ENCODE assay signal across 9 cellular contexts in the genomic region with DNA sequence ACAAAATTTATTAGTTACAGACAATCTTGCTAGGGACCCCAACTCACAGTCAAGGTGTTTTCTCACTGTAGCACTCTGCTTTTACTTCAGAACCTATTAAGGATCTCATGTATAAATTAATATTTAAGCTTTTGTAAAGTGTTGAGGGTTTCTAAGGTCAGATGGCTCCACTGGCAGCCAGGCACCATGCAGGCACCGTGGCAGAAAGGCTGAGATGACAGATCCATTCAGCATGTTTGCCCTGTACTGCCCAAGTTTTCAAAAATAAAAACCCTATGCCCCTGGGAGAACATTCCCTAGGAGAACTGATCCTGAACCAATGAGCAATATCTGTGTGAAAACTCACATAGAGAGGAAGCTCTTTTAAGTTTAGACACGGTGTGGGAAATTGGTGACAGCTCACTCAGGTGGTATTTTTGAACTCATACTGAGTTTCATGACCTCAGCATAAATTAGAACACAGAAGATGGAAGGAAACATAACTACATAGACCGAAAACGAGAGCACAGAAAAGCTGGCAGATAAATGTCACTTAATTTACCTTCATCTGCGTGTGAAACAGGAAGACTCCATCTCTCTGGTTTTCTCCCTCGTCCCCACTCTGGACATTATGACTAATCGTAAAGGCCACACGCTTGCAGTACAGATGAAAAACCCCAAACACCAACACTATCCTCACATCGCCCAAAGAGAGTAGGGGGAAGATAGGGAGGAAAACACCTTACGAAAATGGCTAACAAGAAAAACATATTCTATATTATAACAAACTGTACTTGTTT.
DNase-seq lines count a peak whose midpoint lies in the region; ATAC-seq, FAIRE-seq and TF ChIP-seq lines count a peak whose summit lies in the region.
"Had no signal": no experiment of that assay in that cellular context is flagged by ENCODE, and none has a peak within 500 bp of the region (broad histone marks: within the 10 kb centered on the region; RNA-seq: fewer than 3 reads in every experiment).

No MANE protein-coding gene starts in this region.

- peak overlapping the region in 1 of 4 donors; percentile 70 for H3K4me3 Mint-ChIP-seq in IgD-negative memory B cell

- no peaks in the 10 kb centered on the region for H3K27me3 Mint-ChIP-seq in IgD-negative memory B cell

- no peaks in the 10 kb centered on the region for H3K36me3 Mint-ChIP-seq in IgD-negative memory B cell

- TF ChIP-seq POLR2A in vagina (IDR thresholded peaks at IDR 0.05) (no peak), testis (IDR thresholded peaks at IDR 0.05) (no peak)

- no peaks in the 10 kb centered on the region for H3K36me3 ChIP-seq in vagina
- H3K36me3 ChIP-seq in testis (ENCODE audit: low read depth, missing control alignments): no peaks in the 10 kb centered on the region
- H3K36me3 ChIP-seq in left lung: peaks cover 0 to 8% of the 10 kb centered on the region in 2 donors

- no peaks in the 10 kb centered on the region for H3K9me3 ChIP-seq in vagina
- H3K9me3 ChIP-seq in testis: no peaks in the 10 kb centered on the region
- no peaks in the 10 kb centered on the region for H3K9me3 ChIP-seq in left lung

- ATAC-seq in GM18520 (IDR thresholded peaks at IDR 0.05; ENCODE audit: unreplicated experiment) (peak; percentile 79), GM21737 (IDR thresholded peaks at IDR 0.05; ENCODE audit: unreplicated experiment) (peak; percentile 56), left lung (no peak)

- WGBS in testis, 2 donors: 77 to 83% methylated on average over 10 of the region's 10 CpGs

- H3K4me1 ChIP-seq in vagina (no peaks in the 10 kb centered on the region), testis (no peaks in the 10 kb centered on the region), left lung (no peaks in the 10 kb centered on the region)

- H3K27ac ChIP-seq in vagina (no peak overlapping the region), testis (no peak overlapping the region), left lung (no peak overlapping the region)
- H3K27ac ChIP-seq: HL-60 had no signal

- H3K4me3 ChIP-seq in vagina: no peak overlapping the region
- no peak overlapping the region for H3K4me3 ChIP-seq in testis
- no peak overlapping the region for H3K4me3 ChIP-seq in left lung

- no peaks in the 10 kb centered on the region for H3K27me3 ChIP-seq in vagina
- H3K27me3 ChIP-seq in testis: no peaks in the 10 kb centered on the region
- no peaks in the 10 kb centered on the region for H3K27me3 ChIP-seq in left lung

- H3K4me1 Mint-ChIP-seq in IgD-negative memory B cell: peaks cover 29 to 40% (median 36%) of the 10 kb centered on the region in 3 donors

- intact Hi-C loops in vagina (cut with DNase I): no loop called here
- intact Hi-C loops in testis (cut with DNase I; ENCODE audit: low total_unique reads): no loop called here
- intact Hi-C loops in left lung (cut with DNase I): no loop called here

- TF ChIP-seq CTCF in vagina (IDR thresholded peaks at IDR 0.05) (no peak), testis (IDR thresholded peaks at IDR 0.05) (no peak), left lung (IDR thresholded peaks at IDR 0.05) (no peak)

- no peaks in the 10 kb centered on the region for H3K9me3 Mint-ChIP-seq in IgD-negative memory B cell

- FAIRE-seq in frontal cortex (lab: Jason Lieb, UNC): no peak

- DNase-seq in kidney glomerular epithelial cell (lab: John Stamatoyannopoulos, UW) (peak; percentile 95), vagina (ENCODE audit: extremely low spot score in 2 of 2) (no peak), frontal cortex (ENCODE audit: low spot score in 2 of 2) (no peak), testis (no peak), left lung (no peak)

- peak overlapping the region in 2 of 3 donors; percentile 37 to 80 for H3K27ac Mint-ChIP-seq in IgD-negative memory B cell
